ENCODE assay signal across 6 cellular contexts in genomic region chr5:2721739-2722138, GRCh38. TPM values are rescaled to one million over a fixed set of nuclear protein-coding genes. Genes with fewer than 3 reads are reported as not detected.
"Had no signal": no experiment of that assay in that cellular context is flagged by ENCODE, and none has a peak within 500 bp of the region (broad histone marks: within the 10 kb centered on the region; RNA-seq: fewer than 3 reads in every experiment).

No MANE protein-coding gene starts in this region.

- H3K36me3 Mint-ChIP-seq: IgD-negative memory B cell had no signal

- H3K4me3 ChIP-seq: GM23338 had no signal

- H3K9me3 Mint-ChIP-seq: GM23338, H9 had no signal

- H3K27ac ChIP-seq: HL-60 had no signal

- DNase-seq: H9, HCEC 1CT had no signal

- H3K4me3 Mint-ChIP-seq: GM23338, H9, IgD-negative memory B cell had no signal

- H3K27ac Mint-ChIP-seq: GM23338, H9, IgD-negative memory B cell had no signal

- ATAC-seq: GM23338, HepG2 had no signal

- H3K27me3 Mint-ChIP-seq: IgD-negative memory B cell had no signal

- H3K4me1 Mint-ChIP-seq: GM23338, H9, IgD-negative memory B cell had no signal

RNA-seq across cellular contexts. Expression of gene IRX2, which starts 29.7 kb away (rescaled TPM):
- total RNA-seq: HepG2 had no signal
